In genomic region chr16:11627822-11628457, GRCh38 we compare ENCODE assay signal across 9 cellular contexts. TPM values are rescaled to one million over a fixed set of nuclear protein-coding genes. Genes with fewer than 3 reads are reported as not detected.
DNase-seq lines count a peak whose midpoint lies in the region; ATAC-seq and TF ChIP-seq lines count a peak whose summit lies in the region.
"Had no signal": no experiment of that assay in that cellular context is flagged by ENCODE, and none has a peak within 500 bp of the region (broad histone marks: within the 10 kb centered on the region; RNA-seq: fewer than 3 reads in every experiment).

No MANE protein-coding gene starts in this region.

- CTCF ChIA-PET in HEK293 (lab: Yijun Ruan, JAX) = interaction anchor here (0.5 to 1.2 kb wide), 4 partner anchors 9 to 662 kb away, joined by 3 to 4 read pairs (median 4); no protein-coding TSS in a partner anchor

- H3K27ac ChIP-seq in ACC112 (ENCODE audit: low read depth, low read length) = peak overlapping the region; percentile 69
- H3K27ac ChIP-seq in HEK293 (ENCODE audit: extremely low read depth, low read depth, low read length) = no peak overlapping the region
- H3K27ac ChIP-seq in breast epithelium = peak overlapping the region; percentile 84 to 89

- intact Hi-C loops in breast epithelium (cut with DNase I; ENCODE audit: low total_unique reads) = no loop called here

- H2AFZ ChIP-seq in ACC112 (ENCODE audit: low read length, unreplicated experiment) = peak overlapping the region; percentile 97

- TF ChIP-seq POLR2A in breast epithelium (IDR thresholded peaks at IDR 0.05) = no peak

- H3K4me1 ChIP-seq in ACC112 (ENCODE audit: control insufficient read depth, insufficient read depth, low read length, unreplicated experiment) = peaks cover 21% of the 10 kb centered on the region
- H3K4me1 ChIP-seq in HEK293 (ENCODE audit: control insufficient read depth, insufficient read depth, low read length) = no peaks in the 10 kb centered on the region
- peaks cover 2 to 10% of the 10 kb centered on the region in 2 donors for H3K4me1 ChIP-seq in breast epithelium
- H3K4me1 ChIP-seq in BE2C = no peaks in the 10 kb centered on the region

- POLR2A ChIA-PET in HEK293 (lab: Yijun Ruan, JAX) = no interaction called here

- DNase-seq in breast epithelium (ENCODE audit: low spot score in 2 of 2) (peak in 1 of 2 donors; percentile 92), kidney epithelial cell (ENCODE audit: low read depth) (peak; percentile 64), NCI-H2107 (lab: John Stamatoyannopoulos, UW) (no peak), BE2C (no peak), DMS53 treated with DMSO at 0.1 percent for 48 hours (lab: John Stamatoyannopoulos, UW; ENCODE audit: unreplicated experiment) (no peak)

- TF ChIP-seq CTCF in HEK293 (tag by site-specific recombination; IDR thresholded peaks at IDR 0.05) (no peak), breast epithelium (IDR thresholded peaks at IDR 0.05) (no peak), kidney epithelial cell (IDR thresholded peaks at IDR 0.05; ENCODE audit: insufficient read depth, low read length, poor library complexity, severe bottlenecking) (no peak), BE2C (IDR thresholded peaks at IDR 0.05; ENCODE audit: low read depth, low read length) (no peak)

- H3K27me3 ChIP-seq in ACC112 (ENCODE audit: insufficient read depth, low read length) = no peaks in the 10 kb centered on the region
- H3K27me3 ChIP-seq in breast epithelium = no peaks in the 10 kb centered on the region
- H3K27me3 ChIP-seq in kidney epithelial cell (ENCODE audit: control insufficient read depth, insufficient read depth, low read length) = no peaks in the 10 kb centered on the region
- no peaks in the 10 kb centered on the region for H3K27me3 ChIP-seq in BE2C

- H3K9me3 ChIP-seq in HEK293 (ENCODE audit: control insufficient read depth, insufficient read depth, low read depth, low read length) = no peaks in the 10 kb centered on the region
- no peaks in the 10 kb centered on the region for H3K9me3 ChIP-seq in breast epithelium
- H3K9me3 ChIP-seq in BE2C = no peaks in the 10 kb centered on the region

- H3K36me3 ChIP-seq in ACC112 (ENCODE audit: insufficient read depth, low read length) (no peaks in the 10 kb centered on the region), HEK293 (ENCODE audit: control insufficient read depth in 2 of 2, insufficient read depth in 1 of 2, low read length in 2 of 2) (no peaks in the 10 kb centered on the region), breast epithelium (no peaks in the 10 kb centered on the region), kidney epithelial cell (ENCODE audit: control insufficient read depth, insufficient read depth, low read length) (no peaks in the 10 kb centered on the region), BE2C (no peaks in the 10 kb centered on the region)

- no peaks in the 10 kb centered on the region for H3K79me2 ChIP-seq in ACC112 (ENCODE audit: control insufficient read depth, insufficient read depth, low read length, unreplicated experiment)

- ATAC-seq in HG02678 (IDR thresholded peaks at IDR 0.05; ENCODE audit: unreplicated experiment) = no peak
- ATAC-seq: stimulated activated effector memory CD8-positive, alpha-beta T cell treated with anti-CD3 and anti-CD28 coated beads, Interleukin-12 subunit alpha, Interleukin-12 subunit beta, amount 100 ng/mL, for 72 hours had no signal

- H3K4me3 ChIP-seq in ACC112 (ENCODE audit: low read depth, low read length) (no peak overlapping the region), HEK293 (ENCODE audit: low read depth, low read length) (no peak overlapping the region), breast epithelium (no peak overlapping the region), kidney epithelial cell (ENCODE audit: low read depth, low read length) (no peak overlapping the region), BE2C (ENCODE audit: low read depth, low read length) (no peak overlapping the region)

TF ChIP-seq in HEK293, 187 proteins besides CTCF, POLR2A, EP300 and RAD21:
- TF ChIP-seq PRDM1 (tag by site-specific recombination; IDR thresholded peaks at IDR 0.05) (peak; percentile 47; the same call in 1 of the 2 replicates), ZBTB17 (tag by site-specific recombination; IDR thresholded peaks at IDR 0.05) (0 out of 2 replicates have a peak, but pooled peaks have one; percentile 16), ZXDB (tag by site-specific recombination; IDR thresholded peaks at IDR 0.05) (no peak), PRDM10 (tag by site-specific recombination; IDR thresholded peaks at IDR 0.05) (peak; percentile 25; the same call in 1 of the 2 replicates), GLIS2 (tag by site-specific recombination; IDR thresholded peaks at IDR 0.05) (no peak), ZEB2 (tag by site-specific recombination; IDR thresholded peaks at IDR 0.05) (peak; percentile 49; the same call in 1 of the 2 replicates)
- TF ChIP-seq, protein P1, sequence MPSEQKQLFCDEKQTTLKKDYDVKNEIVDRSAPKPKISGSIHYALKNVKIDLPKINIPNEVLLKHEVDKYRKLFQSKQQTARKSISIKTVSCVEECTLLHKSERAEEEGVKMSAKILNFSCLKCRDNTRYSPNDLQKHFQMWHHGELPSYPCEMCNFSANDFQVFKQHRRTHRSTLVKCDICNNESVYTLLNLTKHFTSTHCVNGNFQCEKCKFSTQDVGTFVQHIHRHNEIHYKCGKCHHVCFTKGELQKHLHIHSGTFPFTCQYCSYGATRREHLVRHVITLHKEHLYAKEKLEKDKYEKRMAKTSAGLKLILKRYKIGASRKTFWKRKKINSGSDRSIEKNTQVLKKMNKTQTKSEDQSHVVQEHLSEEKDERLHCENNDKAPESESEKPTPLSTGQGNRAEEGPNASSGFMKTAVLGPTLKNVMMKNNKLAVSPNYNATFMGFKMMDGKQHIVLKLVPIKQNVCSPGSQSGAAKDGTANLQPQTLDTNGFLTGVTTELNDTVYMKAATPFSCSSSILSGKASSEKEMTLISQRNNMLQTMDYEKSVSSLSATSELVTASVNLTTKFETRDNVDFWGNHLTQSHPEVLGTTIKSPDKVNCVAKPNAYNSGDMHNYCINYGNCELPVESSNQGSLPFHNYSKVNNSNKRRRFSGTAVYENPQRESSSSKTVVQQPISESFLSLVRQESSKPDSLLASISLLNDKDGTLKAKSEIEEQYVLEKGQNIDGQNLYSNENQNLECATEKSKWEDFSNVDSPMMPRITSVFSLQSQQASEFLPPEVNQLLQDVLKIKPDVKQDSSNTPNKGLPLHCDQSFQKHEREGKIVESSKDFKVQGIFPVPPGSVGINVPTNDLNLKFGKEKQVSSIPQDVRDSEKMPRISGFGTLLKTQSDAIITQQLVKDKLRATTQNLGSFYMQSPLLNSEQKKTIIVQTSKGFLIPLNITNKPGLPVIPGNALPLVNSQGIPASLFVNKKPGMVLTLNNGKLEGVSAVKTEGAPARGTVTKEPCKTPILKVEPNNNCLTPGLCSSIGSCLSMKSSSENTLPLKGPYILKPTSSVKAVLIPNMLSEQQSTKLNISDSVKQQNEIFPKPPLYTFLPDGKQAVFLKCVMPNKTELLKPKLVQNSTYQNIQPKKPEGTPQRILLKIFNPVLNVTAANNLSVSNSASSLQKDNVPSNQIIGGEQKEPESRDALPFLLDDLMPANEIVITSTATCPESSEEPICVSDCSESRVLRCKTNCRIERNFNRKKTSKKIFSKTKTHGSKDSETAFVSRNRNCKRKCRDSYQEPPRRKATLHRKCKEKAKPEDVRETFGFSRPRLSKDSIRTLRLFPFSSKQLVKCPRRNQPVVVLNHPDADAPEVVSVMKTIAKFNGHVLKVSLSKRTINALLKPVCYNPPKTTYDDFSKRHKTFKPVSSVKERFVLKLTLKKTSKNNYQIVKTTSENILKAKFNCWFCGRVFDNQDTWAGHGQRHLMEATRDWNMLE (tag by site-specific recombination; conservative IDR thresholded peaks at IDR 0.05; ENCODE audit: low read depth) = 0 out of 2 replicates have a peak, but pooled peaks have one; percentile 31

RNA-seq across cellular contexts. Expression of gene SNN, which starts 40.3 kb away (rescaled TPM):
- total RNA-seq in breast epithelium (10 to 100 TPM; 16.4 to 68.3 (median 18.7) TPM), kidney epithelial cell (31.0 and 32.9 TPM in 2 replicates)
- 10.0 TPM for polyA plus RNA-seq in BE2C (2012; ENCODE audit: insufficient read depth, insufficient read length, low read depth)

RNA-seq across cellular contexts. Expression of gene LITAF, which starts 41.2 kb away (rescaled TPM):
- total RNA-seq in breast epithelium (100 to 1,000 TPM in 1 of 3 donors, 10 to 100 TPM in 2; 50.6 to 109 (median 59.0) TPM), kidney epithelial cell (55.8 and 61.6 TPM in 2 replicates)
- 7.6 TPM for polyA plus RNA-seq in BE2C (2012; ENCODE audit: insufficient read depth, insufficient read length, low read depth)
